ENCODE assay signal across 7 cellular contexts in the genomic region with DNA sequence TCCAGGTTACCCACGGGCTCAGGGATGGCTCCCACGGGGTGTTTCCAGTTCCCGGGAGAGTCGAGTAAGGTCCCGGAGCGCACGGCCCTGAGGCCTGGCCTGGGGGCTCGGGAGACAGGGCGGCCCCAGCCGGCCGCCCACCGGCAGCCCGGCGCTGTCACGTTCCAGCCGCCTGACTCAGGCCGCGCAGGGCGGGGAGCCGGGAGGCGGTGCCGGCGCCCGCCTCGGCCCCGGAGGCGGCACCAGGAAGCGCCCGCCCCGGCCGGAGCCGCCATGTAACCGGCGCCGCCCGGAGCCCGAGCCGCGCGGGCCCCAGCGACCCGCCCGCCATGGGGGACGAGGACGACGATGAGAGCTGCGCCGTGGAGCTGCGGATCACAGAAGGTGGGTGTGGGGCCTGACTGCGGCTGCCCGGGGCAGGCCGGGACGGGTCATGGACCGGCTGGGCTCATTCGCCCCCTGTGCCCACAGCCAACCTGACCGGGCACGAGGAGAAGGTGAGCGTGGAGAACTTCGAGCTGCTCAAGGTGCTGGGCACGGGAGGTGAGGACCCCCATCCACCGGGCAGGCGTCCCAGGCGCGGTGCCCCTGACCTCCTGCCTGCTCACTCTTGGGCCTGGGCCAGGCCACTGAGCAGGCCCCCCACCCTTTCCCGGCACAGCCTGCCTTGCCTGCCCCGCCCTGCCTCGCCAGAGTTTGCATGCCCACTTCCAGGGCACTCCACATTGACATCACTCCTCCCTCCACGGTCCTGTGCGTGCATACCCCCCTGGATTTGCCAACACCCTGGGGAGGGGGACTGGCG. TPM values are rescaled to one million over a fixed set of nuclear protein-coding genes. Genes with fewer than 3 reads are reported as not detected.
A peak's percentile ranks its signal among the peaks of the same experiment; 100 is the strongest.
DNase-seq lines count a peak whose midpoint lies in the region; ATAC-seq, FAIRE-seq and TF ChIP-seq lines count a peak whose summit lies in the region.

Gene RPS6KA4, plus strand, starts transcription at position 256 of the 805 bp plus-strand sequence. Its CDS starts 74 bp downstream, at position 330.

- no peaks in the 10 kb centered on the region for H3K79me2 ChIP-seq in neural progenitor cell (ENCODE audit: low read depth)

- H3K27me3 Mint-ChIP-seq in activated naive CD8-positive, alpha-beta T cell treated with anti-CD3 and anti-CD28 coated beads, Interleukin-2, amount 50 U/mL, for 24 hours, result no peaks in the 10 kb centered on the region
- peaks cover 10% of the 10 kb centered on the region for H3K27me3 Mint-ChIP-seq in neural progenitor cell (ENCODE audit: insufficient read depth, low read depth)

- H3K27ac ChIP-seq in neural progenitor cell (no peak within 1 kb of the TSS), urinary bladder (ENCODE audit: low read depth) (no peak within 1 kb of the TSS)

- TF ChIP-seq POLR2A in GM12891 (IDR thresholded peaks at IDR 0.05; ENCODE audit: low read depth, low read length), result no peak

- peak within 1 kb of the TSS; percentile 74 for H3K27ac Mint-ChIP-seq in activated naive CD8-positive, alpha-beta T cell treated with anti-CD3 and anti-CD28 coated beads, Interleukin-2, amount 50 U/mL, for 24 hours
- no peak within 1 kb of the TSS for H3K27ac Mint-ChIP-seq in neural progenitor cell

- H3K9ac ChIP-seq in neural progenitor cell, result peak within 1 kb of the TSS; percentile 36

- H3K4me2 ChIP-seq in neural progenitor cell, result peak within 1 kb of the TSS; percentile 88

- ATAC-seq in HG02798 (IDR thresholded peaks at IDR 0.05; ENCODE audit: poor library complexity, unreplicated experiment), result peak; percentile 57
- peak; percentile 71 for ATAC-seq in activated naive CD8-positive, alpha-beta T cell treated with anti-CD3 and anti-CD28 coated beads, Interleukin-2, amount 50 U/mL, for 24 hours

- peaks cover 41% of the 10 kb centered on the region for H3K4me1 Mint-ChIP-seq in activated naive CD8-positive, alpha-beta T cell treated with anti-CD3 and anti-CD28 coated beads, Interleukin-2, amount 50 U/mL, for 24 hours
- H3K4me1 Mint-ChIP-seq in neural progenitor cell, result peaks cover 21% of the 10 kb centered on the region

- peak within 1 kb of the TSS; percentile 88 for H3K4me3 Mint-ChIP-seq in activated naive CD8-positive, alpha-beta T cell treated with anti-CD3 and anti-CD28 coated beads, Interleukin-2, amount 50 U/mL, for 24 hours
- peak within 1 kb of the TSS; percentile 84 for H3K4me3 Mint-ChIP-seq in neural progenitor cell

- H3K36me3 Mint-ChIP-seq in activated naive CD8-positive, alpha-beta T cell treated with anti-CD3 and anti-CD28 coated beads, Interleukin-2, amount 50 U/mL, for 24 hours (ENCODE audit: low read depth), result peaks cover 23% of the 10 kb centered on the region
- H3K36me3 Mint-ChIP-seq in neural progenitor cell, result peaks cover 11% of the 10 kb centered on the region

- peaks cover 18% of the 10 kb centered on the region for H3F3A ChIP-seq in neural progenitor cell (ENCODE audit: low read depth)

- peaks cover 21% of the 10 kb centered on the region for H3K4me1 ChIP-seq in neural progenitor cell
- H3K4me1 ChIP-seq in urinary bladder (ENCODE audit: insufficient read depth), result peaks cover 5% of the 10 kb centered on the region

- WGBS in urinary bladder, result under 1% methylated on average over 70 of the region's 70 CpGs

- H3K9me3 ChIP-seq in neural progenitor cell (ENCODE audit: low read depth), result no peaks in the 10 kb centered on the region

- no peaks in the 10 kb centered on the region for H3K27me3 ChIP-seq in neural progenitor cell

- H3K36me3 ChIP-seq in neural progenitor cell (no peaks in the 10 kb centered on the region), urinary bladder (ENCODE audit: insufficient read depth) (peaks cover 7% of the 10 kb centered on the region)

- peaks cover 3% of the 10 kb centered on the region for H4K20me1 ChIP-seq in neural progenitor cell (ENCODE audit: low read depth)

- H3K4me3 ChIP-seq in neural progenitor cell (peak within 1 kb of the TSS; percentile 69), urinary bladder (ENCODE audit: low read depth, low read length) (peak within 1 kb of the TSS; percentile 83)

- no peaks in the 10 kb centered on the region for H3K9me3 Mint-ChIP-seq in activated naive CD8-positive, alpha-beta T cell treated with anti-CD3 and anti-CD28 coated beads, Interleukin-2, amount 50 U/mL, for 24 hours
- no peaks in the 10 kb centered on the region for H3K9me3 Mint-ChIP-seq in neural progenitor cell

- TF ChIP-seq CTCF in neural progenitor cell (IDR thresholded peaks at IDR 0.05), result no peak

- FAIRE-seq in GM12891 (lab: Jason Lieb, UNC), result no peak

- DNase-seq in GM12891 (ENCODE audit: insufficient read length, low spot score) (peak; percentile 94), glomerular visceral epithelial cell (ENCODE audit: extremely low spot score) (peak; percentile 64), neural progenitor cell (ENCODE audit: low spot score) (peak; percentile 88)
- DNase-seq in activated naive CD8-positive, alpha-beta T cell treated with anti-CD3 and anti-CD28 coated beads, Interleukin-2, amount 50 U/mL, for 24 hours, result peak; percentile 68

- peak within 1 kb of the TSS; percentile 88 for H2AFZ ChIP-seq in neural progenitor cell (replicated peaks)

TF ChIP-seq in GM12891, 5 proteins besides CTCF, POLR2A, EP300 and RAD21:
- TF ChIP-seq SPI1 (IDR thresholded peaks at IDR 0.05; ENCODE audit: low read depth, low read length) (no peak), PAX5 (IDR thresholded peaks at IDR 0.05; ENCODE audit: insufficient read depth, low read length, severe bottlenecking) (peak; percentile 38)

TF ChIP-seq in PFSK-1, 5 proteins besides CTCF, POLR2A, EP300 and RAD21:
- TF ChIP-seq SIN3A (IDR thresholded peaks at IDR 0.05; ENCODE audit: borderline replicate concordance, insufficient read depth, low read length) (no peak), FOXP2 (optimal IDR thresholded peaks at IDR 0.05; ENCODE audit: borderline replicate concordance, extremely low read depth, extremely low read length, insufficient read depth) (peak; percentile 21), POLR2AphosphoS5 (IDR thresholded peaks at IDR 0.05; ENCODE audit: low read depth, low read length) (peak; percentile 45)
- TF ChIP-seq, protein P1, sequence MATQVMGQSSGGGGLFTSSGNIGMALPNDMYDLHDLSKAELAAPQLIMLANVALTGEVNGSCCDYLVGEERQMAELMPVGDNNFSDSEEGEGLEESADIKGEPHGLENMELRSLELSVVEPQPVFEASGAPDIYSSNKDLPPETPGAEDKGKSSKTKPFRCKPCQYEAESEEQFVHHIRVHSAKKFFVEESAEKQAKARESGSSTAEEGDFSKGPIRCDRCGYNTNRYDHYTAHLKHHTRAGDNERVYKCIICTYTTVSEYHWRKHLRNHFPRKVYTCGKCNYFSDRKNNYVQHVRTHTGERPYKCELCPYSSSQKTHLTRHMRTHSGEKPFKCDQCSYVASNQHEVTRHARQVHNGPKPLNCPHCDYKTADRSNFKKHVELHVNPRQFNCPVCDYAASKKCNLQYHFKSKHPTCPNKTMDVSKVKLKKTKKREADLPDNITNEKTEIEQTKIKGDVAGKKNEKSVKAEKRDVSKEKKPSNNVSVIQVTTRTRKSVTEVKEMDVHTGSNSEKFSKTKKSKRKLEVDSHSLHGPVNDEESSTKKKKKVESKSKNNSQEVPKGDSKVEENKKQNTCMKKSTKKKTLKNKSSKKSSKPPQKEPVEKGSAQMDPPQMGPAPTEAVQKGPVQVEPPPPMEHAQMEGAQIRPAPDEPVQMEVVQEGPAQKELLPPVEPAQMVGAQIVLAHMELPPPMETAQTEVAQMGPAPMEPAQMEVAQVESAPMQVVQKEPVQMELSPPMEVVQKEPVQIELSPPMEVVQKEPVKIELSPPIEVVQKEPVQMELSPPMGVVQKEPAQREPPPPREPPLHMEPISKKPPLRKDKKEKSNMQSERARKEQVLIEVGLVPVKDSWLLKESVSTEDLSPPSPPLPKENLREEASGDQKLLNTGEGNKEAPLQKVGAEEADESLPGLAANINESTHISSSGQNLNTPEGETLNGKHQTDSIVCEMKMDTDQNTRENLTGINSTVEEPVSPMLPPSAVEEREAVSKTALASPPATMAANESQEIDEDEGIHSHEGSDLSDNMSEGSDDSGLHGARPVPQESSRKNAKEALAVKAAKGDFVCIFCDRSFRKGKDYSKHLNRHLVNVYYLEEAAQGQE (IDR thresholded peaks at IDR 0.05; ENCODE audit: insufficient read depth in 1 of 2, low read depth in 2 of 2, low read length in 2 of 2), result no peak

RNA-seq across cellular contexts. Expression of gene RPS6KA4, which starts in this region (rescaled TPM):
- polyA plus RNA-seq in GM12891 (2012; ENCODE audit: low read depth, missing spikeins), result 12.4 TPM
- polyA plus RNA-seq in PFSK-1 (2012; ENCODE audit: insufficient read length, low read depth), result 60.7 TPM
- 12.7 and 16.9 TPM in 2 replicates for total RNA-seq in neural progenitor cell (ENCODE audit: low replicate concordance)
- 14.8 TPM for total RNA-seq in urinary bladder
- 32.7 TPM for polyA plus RNA-seq in urinary bladder
